18 cellular contexts compared by ENCODE assay signal in genomic region chr12:75819512-75819911, GRCh38.
"Had no signal": no experiment of that assay in that cellular context is flagged by ENCODE, and none has a peak within 500 bp of the region (broad histone marks: within the 10 kb centered on the region; RNA-seq: fewer than 3 reads in every experiment).

No MANE protein-coding gene starts in this region.

- H3K27ac ChIP-seq: left lung, spleen had no signal

- ATAC-seq: effector memory CD8-positive, alpha-beta T cell; heart left ventricle; left lung; sciatic nerve; stimulated activated naive B cell treated with anti-CD40 and anti-IgM and Interleukin-4, amounts not matched to agents 10 μg/mL and 1 μg/mL and 100 μg/mL, for 72 hours had no signal

- H3K27ac Mint-ChIP-seq: activated naive CD8-positive, alpha-beta T cell treated with anti-CD3 and anti-CD28 coated beads for 36 hours; activated T-cell treated with anti-CD3 and anti-CD28 coated beads, Interleukin-2, amount 50 U/mL, for 24 hours; dendritic cell treated with granulocyte-macrophage colony-stimulating factor and Interleukin-4, amounts not matched to agents 40 ng/mL and 50 ng/mL, for 4 days; nephron; stimulated activated naive B cell treated with anti-CD40 and anti-IgM and Interleukin-4, amounts not matched to agents 10 μg/mL and 1 μg/mL and 100 μg/mL, for 72 hours had no signal

- H3K27me3 ChIP-seq: heart left ventricle, left lung, spleen had no signal

- H3K4me3 ChIP-seq: heart left ventricle, left lung, spleen had no signal

- H3K36me3 ChIP-seq: heart left ventricle, left lung, spleen had no signal

- H3K4me3 Mint-ChIP-seq: activated naive CD8-positive, alpha-beta T cell treated with anti-CD3 and anti-CD28 coated beads for 36 hours; activated T-cell treated with anti-CD3 and anti-CD28 coated beads, Interleukin-2, amount 50 U/mL, for 24 hours; dendritic cell treated with granulocyte-macrophage colony-stimulating factor and Interleukin-4, amounts not matched to agents 40 ng/mL and 50 ng/mL, for 4 days; effector memory CD8-positive, alpha-beta T cell; nephron; stimulated activated naive B cell treated with anti-CD40 and anti-IgM and Interleukin-4, amounts not matched to agents 10 μg/mL and 1 μg/mL and 100 μg/mL, for 72 hours had no signal

- H3K9me3 Mint-ChIP-seq: activated naive CD8-positive, alpha-beta T cell treated with anti-CD3 and anti-CD28 coated beads for 36 hours; activated T-cell treated with anti-CD3 and anti-CD28 coated beads, Interleukin-2, amount 50 U/mL, for 24 hours; dendritic cell treated with granulocyte-macrophage colony-stimulating factor and Interleukin-4, amounts not matched to agents 40 ng/mL and 50 ng/mL, for 4 days; effector memory CD8-positive, alpha-beta T cell; nephron; stimulated activated naive B cell treated with anti-CD40 and anti-IgM and Interleukin-4, amounts not matched to agents 10 μg/mL and 1 μg/mL and 100 μg/mL, for 72 hours had no signal

- FAIRE-seq: TTC549 had no signal

- H3K4me1 ChIP-seq: left lung had no signal

- DNase-seq: activated CD4-positive, alpha-beta T cell treated with anti-CD3 and anti-CD28 coated beads, Interleukin-2, amount 50 U/mL, for 4 hours; activated CD4-positive, CD25-positive, alpha-beta regulatory T cell; activated gamma-delta T cell treated with Interleukin-2 at 50 U/mL for 16 hours; activated naive CD8-positive, alpha-beta T cell treated with anti-CD3 and anti-CD28 coated beads for 36 hours; activated T-cell treated with anti-CD3 and anti-CD28 coated beads, Interleukin-2, amount 50 U/mL, for 24 hours; cerebellar nuclear complex; effector memory CD8-positive, alpha-beta T cell; heart left ventricle; left lung; spleen; stimulated activated CD4-positive, alpha-beta T cell treated with anti-CD3 and anti-CD28 coated beads, Interleukin-1b, Interleukin-23, amount 100 ng/mL, for 48 hours; stimulated activated naive B cell treated with anti-CD40 and anti-IgM and Interleukin-4, amounts not matched to agents 10 μg/mL and 1 μg/mL and 100 μg/mL, for 72 hours; substantia nigra; T-helper 2 cell had no signal

- H3K36me3 Mint-ChIP-seq: activated naive CD8-positive, alpha-beta T cell treated with anti-CD3 and anti-CD28 coated beads for 36 hours; stimulated activated naive B cell treated with anti-CD40 and anti-IgM and Interleukin-4, amounts not matched to agents 10 μg/mL and 1 μg/mL and 100 μg/mL, for 72 hours had no signal

- H3K9me3 ChIP-seq: heart left ventricle, left lung, spleen had no signal
